22 cellular contexts compared by ENCODE assay signal in the genomic region with DNA sequence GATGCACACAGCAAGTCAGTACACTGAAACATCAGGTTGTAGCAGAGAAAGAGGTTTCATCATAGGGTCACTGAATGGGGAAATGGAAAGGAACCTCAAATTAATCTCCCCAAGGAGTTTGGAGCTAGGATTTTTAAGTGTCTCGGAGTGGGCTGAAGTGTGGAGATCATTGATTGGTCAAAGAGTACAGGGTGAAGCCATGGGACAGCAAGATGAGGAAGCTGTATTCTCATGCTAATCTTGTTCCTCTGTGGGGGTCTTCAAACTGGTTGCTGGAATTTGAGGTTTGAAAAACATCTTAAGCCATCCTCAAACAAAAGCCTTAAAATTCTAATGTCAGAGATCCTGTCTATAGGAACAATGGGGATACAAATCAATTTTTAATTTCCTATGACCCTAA.
"Had no signal": no experiment of that assay in that cellular context is flagged by ENCODE, and none has a peak within 500 bp of the region (broad histone marks: within the 10 kb centered on the region; RNA-seq: fewer than 3 reads in every experiment).

No MANE protein-coding gene starts in this region.

- H3K4me1 ChIP-seq: colonic mucosa, left ventricle myocardium inferior, lower lobe of right lung, psoas muscle, right lobe of liver, tibial artery, upper lobe of left lung, vagina had no signal

- ATAC-seq: esophagus mucosa; left cardiac atrium; lower lobe of right lung; psoas muscle; right lobe of liver; stimulated activated effector memory CD8-positive, alpha-beta T cell treated with anti-CD3 and anti-CD28 coated beads, Interleukin-12 subunit alpha, Interleukin-12 subunit beta, amount 100 ng/mL, for 72 hours had no signal

- H3K27ac Mint-ChIP-seq: memory B cell; naive B cell; nephron; stimulated activated effector memory CD8-positive, alpha-beta T cell treated with anti-CD3 and anti-CD28 coated beads, Interleukin-12 subunit alpha, Interleukin-12 subunit beta, amount 100 ng/mL, for 72 hours; stimulated activated naive CD8-positive, alpha-beta T cell treated with anti-CD3 and anti-CD28 coated beads, Interleukin-15, Interleukin-2, amounts not matched to agents 100 ng/mL and 50 ng/mL, for 24 hours had no signal

- DNase-seq: colonic mucosa; dermis blood vessel endothelial cell; effector CD4-positive, alpha-beta T cell; kidney; left cardiac atrium; left ventricle myocardium inferior; lower lobe of right lung; midbrain; naive B cell; psoas muscle; retina; right lobe of liver; stimulated activated CD4-positive, alpha-beta T cell treated with anti-CD3 and anti-CD28 coated beads, Interleukin-4, amount 100 ng/mL, for 1 hour; stimulated activated CD8-positive, alpha-beta memory T cell treated with anti-CD3 and anti-CD28 coated beads, Interleukin-4, amount 100 ng/mL, for 48 hours; tibial artery; upper lobe of left lung had no signal

- H3K36me3 ChIP-seq: colonic mucosa, left ventricle myocardium inferior, lower lobe of right lung, right lobe of liver, tibial artery, upper lobe of left lung, vagina had no signal

- H3K9me3 ChIP-seq: colonic mucosa, left ventricle myocardium inferior, lower lobe of right lung, psoas muscle, right lobe of liver, tibial artery, upper lobe of left lung, vagina had no signal

- H3K36me3 Mint-ChIP-seq: memory B cell; naive B cell; stimulated activated effector memory CD8-positive, alpha-beta T cell treated with anti-CD3 and anti-CD28 coated beads, Interleukin-12 subunit alpha, Interleukin-12 subunit beta, amount 100 ng/mL, for 72 hours had no signal

- H3K4me1 Mint-ChIP-seq: memory B cell; naive B cell; nephron; stimulated activated effector memory CD8-positive, alpha-beta T cell treated with anti-CD3 and anti-CD28 coated beads, Interleukin-12 subunit alpha, Interleukin-12 subunit beta, amount 100 ng/mL, for 72 hours had no signal

- H3K27ac ChIP-seq: colonic mucosa, left ventricle myocardium inferior, lower lobe of right lung, psoas muscle, right lobe of liver, tibial artery, upper lobe of left lung, vagina had no signal

- H3K27me3 ChIP-seq: colonic mucosa, right lobe of liver, tibial artery, upper lobe of left lung, vagina had no signal

- H3K9me3 Mint-ChIP-seq: stimulated activated naive CD8-positive, alpha-beta T cell treated with anti-CD3 and anti-CD28 coated beads, Interleukin-15, Interleukin-2, amounts not matched to agents 100 ng/mL and 50 ng/mL, for 24 hours had no signal

- H3K27me3 Mint-ChIP-seq: memory B cell; naive B cell; stimulated activated naive CD8-positive, alpha-beta T cell treated with anti-CD3 and anti-CD28 coated beads, Interleukin-15, Interleukin-2, amounts not matched to agents 100 ng/mL and 50 ng/mL, for 24 hours had no signal

- H3K4me3 ChIP-seq: colonic mucosa, left ventricle myocardium inferior, lower lobe of right lung, psoas muscle, right lobe of liver, tibial artery, upper lobe of left lung, vagina had no signal

- H3K4me3 Mint-ChIP-seq: memory B cell; naive B cell; nephron; stimulated activated effector memory CD8-positive, alpha-beta T cell treated with anti-CD3 and anti-CD28 coated beads, Interleukin-12 subunit alpha, Interleukin-12 subunit beta, amount 100 ng/mL, for 72 hours; stimulated activated naive CD8-positive, alpha-beta T cell treated with anti-CD3 and anti-CD28 coated beads, Interleukin-15, Interleukin-2, amounts not matched to agents 100 ng/mL and 50 ng/mL, for 24 hours had no signal
